Comparison of ENCODE assay signal across 1 cellular context in the genomic region with DNA sequence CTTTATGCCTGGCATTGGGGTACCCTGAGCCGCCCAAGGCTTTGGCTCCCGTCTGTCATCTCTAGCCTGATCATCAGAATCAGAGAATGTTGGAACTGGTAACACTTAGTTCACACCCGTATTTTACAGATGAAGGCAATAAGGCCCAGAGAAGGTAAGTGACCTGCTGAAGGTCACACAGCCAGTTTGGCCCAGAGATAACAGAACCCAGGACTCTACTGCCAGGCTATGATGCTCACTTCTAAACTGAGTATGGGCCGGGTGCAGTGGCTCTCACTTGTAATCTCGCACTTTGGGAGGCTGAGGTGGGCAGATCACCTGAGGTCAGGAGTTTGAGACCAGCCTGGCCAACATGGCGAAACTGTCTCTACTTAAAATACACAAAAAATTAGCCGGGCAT.
TF ChIP-seq lines count a peak whose summit lies in the region.

No MANE protein-coding gene starts in this region.

TF ChIP-seq in K562, 482 proteins besides CTCF, POLR2A, EP300 and RAD21:
- peak; percentile 41 for TF ChIP-seq ZFP36 (IDR thresholded peaks at IDR 0.05; ENCODE audit: low read depth, low read length, partially characterized antibody)
- no peak for TF ChIP-seq ZNF121 (CRISPR knock-in tag; conservative IDR thresholded peaks at IDR 0.05)
- TF ChIP-seq SREBF2 (CRISPR knock-in tag; IDR thresholded peaks at IDR 0.05), result no peak
- TF ChIP-seq, protein P1, sequence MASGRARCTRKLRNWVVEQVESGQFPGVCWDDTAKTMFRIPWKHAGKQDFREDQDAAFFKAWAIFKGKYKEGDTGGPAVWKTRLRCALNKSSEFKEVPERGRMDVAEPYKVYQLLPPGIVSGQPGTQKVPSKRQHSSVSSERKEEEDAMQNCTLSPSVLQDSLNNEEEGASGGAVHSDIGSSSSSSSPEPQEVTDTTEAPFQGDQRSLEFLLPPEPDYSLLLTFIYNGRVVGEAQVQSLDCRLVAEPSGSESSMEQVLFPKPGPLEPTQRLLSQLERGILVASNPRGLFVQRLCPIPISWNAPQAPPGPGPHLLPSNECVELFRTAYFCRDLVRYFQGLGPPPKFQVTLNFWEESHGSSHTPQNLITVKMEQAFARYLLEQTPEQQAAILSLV (tag; IDR thresholded peaks at IDR 0.05), result no peak
- TF ChIP-seq XRCC4 (IDR thresholded peaks at IDR 0.05; ENCODE audit: extremely low read depth, insufficient read depth, insufficient read length), result no peak
- TF ChIP-seq ZNF24 (IDR thresholded peaks at IDR 0.05), result no peak
- no peak for TF ChIP-seq MYBL2 (IDR thresholded peaks at IDR 0.05; ENCODE audit: low read depth)
- TF ChIP-seq MYBL2 (CRISPR knock-in tag; IDR thresholded peaks at IDR 0.05; ENCODE audit: borderline replicate concordance), result no peak
- 0 out of 2 replicates have a peak, but pooled peaks have one; percentile 35 for TF ChIP-seq BCOR (IDR thresholded peaks at IDR 0.05)
- TF ChIP-seq HNRNPL (IDR thresholded peaks at IDR 0.05; ENCODE audit: low read depth, low read length), result no peak
- TF ChIP-seq WHSC1 (IDR thresholded peaks at IDR 0.05; ENCODE audit: low read length), result no peak
- TF ChIP-seq, protein P2, sequence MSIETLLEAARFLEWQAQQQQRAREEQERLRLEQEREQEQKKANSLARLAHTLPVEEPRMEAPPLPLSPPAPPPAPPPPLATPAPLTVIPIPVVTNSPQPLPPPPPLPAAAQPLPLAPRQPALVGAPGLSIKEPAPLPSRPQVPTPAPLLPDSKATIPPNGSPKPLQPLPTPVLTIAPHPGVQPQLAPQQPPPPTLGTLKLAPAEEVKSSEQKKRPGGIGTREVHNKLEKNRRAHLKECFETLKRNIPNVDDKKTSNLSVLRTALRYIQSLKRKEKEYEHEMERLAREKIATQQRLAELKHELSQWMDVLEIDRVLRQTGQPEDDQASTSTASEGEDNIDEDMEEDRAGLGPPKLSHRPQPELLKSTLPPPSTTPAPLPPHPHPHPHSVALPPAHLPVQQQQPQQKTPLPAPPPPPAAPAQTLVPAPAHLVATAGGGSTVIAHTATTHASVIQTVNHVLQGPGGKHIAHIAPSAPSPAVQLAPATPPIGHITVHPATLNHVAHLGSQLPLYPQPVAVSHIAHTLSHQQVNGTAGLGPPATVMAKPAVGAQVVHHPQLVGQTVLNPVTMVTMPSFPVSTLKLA (conservative IDR thresholded peaks at IDR 0.05), result no peak
- no peak for TF ChIP-seq HDGF (IDR thresholded peaks at IDR 0.05)
- no peak for TF ChIP-seq ATF1 (CRISPR knock-in tag; IDR thresholded peaks at IDR 0.05)
- TF ChIP-seq ATF1 (tag; IDR thresholded peaks at IDR 0.05), result no peak
- peak; percentile 48 for TF ChIP-seq RBM25 (IDR thresholded peaks at IDR 0.05; ENCODE audit: low read depth, low read length, severe bottlenecking)
